8 cellular contexts compared by ENCODE assay signal in genomic region chr1:204507317-204508105, GRCh38. TPM values are rescaled to one million over a fixed set of nuclear protein-coding genes. Genes with fewer than 3 reads are reported as not detected.
A peak's percentile ranks its signal among the peaks of the same experiment; 100 is the strongest.
DNase-seq lines count a peak whose midpoint lies in the region; ATAC-seq and TF ChIP-seq lines count a peak whose summit lies in the region.

No MANE protein-coding gene starts in this region.

- no peaks in the 10 kb centered on the region for H3K4me1 ChIP-seq in colonic mucosa
- peaks cover 0 to 26% (median 11%) of the 10 kb centered on the region in 4 donors for H3K4me1 ChIP-seq in right lobe of liver

- in situ Hi-C loops in KBM-7 (cut with MboI; ENCODE audit: low pct_unique_long_range_greater_than_20kb, low sequenced_read_pairs) = no loop called here

- H3K9me3 ChIP-seq in colonic mucosa = no peaks in the 10 kb centered on the region
- no peaks in the 10 kb centered on the region for H3K9me3 ChIP-seq in right lobe of liver

- intact Hi-C loops in colonic mucosa (cut with DNase I) (no loop called here), right lobe of liver (cut with DNase I) (no loop called here)

- peak overlapping the region; percentile 45 for H3K4me3 ChIP-seq in colonic mucosa
- peak overlapping the region; percentile 35 to 62 (median 41) for H3K4me3 ChIP-seq in right lobe of liver

- no peaks in the 10 kb centered on the region for H3K27me3 ChIP-seq in colonic mucosa
- no peaks in the 10 kb centered on the region for H3K27me3 ChIP-seq in right lobe of liver

- WGBS in right lobe of liver (ENCODE audit: insufficient coverage, low coverage, low lambda C conversion rate, missing lambda C conversion rate) = 3% methylated on average over 22 of the region's 22 CpGs

- peak overlapping the region; percentile 91 for H3K27ac ChIP-seq in RWPE1
- H3K27ac ChIP-seq in colonic mucosa = peak overlapping the region; percentile 80
- H3K27ac ChIP-seq in right lobe of liver = peak overlapping the region; percentile 52 to 76 (median 53)

- POLR2A ChIA-PET in RWPE1 (lab: Yijun Ruan, JAX; ENCODE audit: low non-redundant PET) = interaction anchor here (2.0 kb wide), 1 partner anchor 9 kb away, joined by 14 read pairs; the partner anchor contains the start of gene MDM4

- CTCF ChIA-PET in RWPE1 (lab: Yijun Ruan, JAX) = interaction anchor here (0.5 to 3.5 kb wide), 6 partner anchors 13 to 300 kb away, joined by 3 to 28 read pairs (median 4); partner anchors contain the start of gene PIK3C2B

- peak; percentile 16 to 54 (median 30) for ATAC-seq in right lobe of liver

- no peak for TF ChIP-seq CTCF in RWPE1 (conservative IDR thresholded peaks at IDR 0.05; ENCODE audit: low read depth)
- no peak for TF ChIP-seq CTCF in colonic mucosa (IDR thresholded peaks at IDR 0.05)
- TF ChIP-seq CTCF in right lobe of liver (IDR thresholded peaks at IDR 0.05) = no peak

- DNase-seq in AG20443 (ENCODE audit: low spot score) = peak; percentile 42
- DNase-seq in KBM-7 = peak; percentile 83
- peak; percentile 28 for DNase-seq in RWPE1 (ENCODE audit: low spot score)
- peak; percentile 50 for DNase-seq in colonic mucosa
- DNase-seq in right lobe of liver = no peak
- peak; percentile 47 for DNase-seq in superior temporal gyrus (ENCODE audit: extremely low spot score)
- DNase-seq in OCI-M2 (lab: John Stamatoyannopoulos, UW; ENCODE audit: unreplicated experiment) = no peak

- peak; percentile 26 for TF ChIP-seq POLR2A in GM18526 (IDR thresholded peaks at IDR 0.05; ENCODE audit: extremely low read depth, insufficient read length)
- no peak for TF ChIP-seq POLR2A in right lobe of liver (IDR thresholded peaks at IDR 0.05)

- H3K9ac ChIP-seq in colonic mucosa (ENCODE audit: low read depth in 2 of 2, low read length in 2 of 2) = peak overlapping the region; percentile 52 to 80

- no peaks in the 10 kb centered on the region for H3K36me3 ChIP-seq in colonic mucosa
- no peaks in the 10 kb centered on the region for H3K36me3 ChIP-seq in right lobe of liver

RNA-seq across cellular contexts. Expression of gene MDM4, which starts 8.7 kb away (rescaled TPM):
- total RNA-seq in colonic mucosa (10 to 100 TPM; 43.7 to 49.8 TPM), right lobe of liver (10 to 100 TPM; 21.0 to 37.6 (median 25.3) TPM)

RNA-seq across cellular contexts. Expression of gene PIK3C2B, which starts 12.9 kb away (rescaled TPM):
- total RNA-seq in colonic mucosa (10 to 100 TPM; 67.6 to 85.5 TPM), right lobe of liver (10 to 100 TPM in 3 of 6 experiments, 1 to 10 TPM in 3; 7.6 to 18.5 (median 10.1) TPM)

Comparison
In these comparisons a context has a peak if more than half of its experiments do, and no peak if none do; other contexts are left out.
1. DNase-seq: peak in AG20443 (single experiment), KBM-7 (single experiment), RWPE1 (single experiment), colonic mucosa (single experiment) and superior temporal gyrus (single experiment); none in right lobe of liver (0 of 3) and OCI-M2 (single experiment).
2. Peak in every context shown above with its lines, with median percentiles within 50 percentile points of each other: H3K27ac ChIP-seq.